ENCODE assay signal across 8 cellular contexts in genomic region chr20:12570371-12570770, GRCh38.
DNase-seq lines count a peak whose midpoint lies in the region; ATAC-seq, FAIRE-seq and TF ChIP-seq lines count a peak whose summit lies in the region.
"Had no signal": no experiment of that assay in that cellular context is flagged by ENCODE, and none has a peak within 500 bp of the region (broad histone marks: within the 10 kb centered on the region; RNA-seq: fewer than 3 reads in every experiment).

No MANE protein-coding gene starts in this region.

- FAIRE-seq in small intestine (lab: Jason Lieb, UNC) (no peak), GM12891 (lab: Jason Lieb, UNC) (no peak)

- no peak for TF ChIP-seq POLR2A in GM12891 (IDR thresholded peaks at IDR 0.05; ENCODE audit: low read depth, low read length)

- no peaks in the 10 kb centered on the region for H3K36me3 ChIP-seq in small intestine (ENCODE audit: control insufficient read depth in 2 of 2, insufficient read depth in 2 of 2, low read length in 2 of 2)

- H3K27me3 ChIP-seq in small intestine (ENCODE audit: control insufficient read depth in 2 of 2, insufficient read depth in 2 of 2, low read length in 2 of 2) = no peaks in the 10 kb centered on the region
- no peaks in the 10 kb centered on the region for H3K27me3 ChIP-seq in CD4-positive, alpha-beta T cell (ENCODE audit: control insufficient read depth, insufficient read depth, low read length)

- intact Hi-C loops in CD4-positive, alpha-beta T cell (cut with DNase I, micrococcal nuclease) = no loop called here

- DNase-seq in KBM-7 (peak; percentile 41), NCI-H526 (lab: John Stamatoyannopoulos, UW) (peak; percentile 80 to 86), choroid plexus epithelial cell (ENCODE audit: low read depth) (peak; percentile 11), small intestine (peak; percentile 3), GM12891 (ENCODE audit: insufficient read length, low spot score) (no peak)
- DNase-seq in CD4-positive, alpha-beta T cell = no peak

- in situ Hi-C loops in KBM-7 (cut with MboI; ENCODE audit: low pct_unique_long_range_greater_than_20kb, low sequenced_read_pairs) = no loop called here

- H3K27ac ChIP-seq in small intestine (ENCODE audit: low read depth in 1 of 2, low read length in 1 of 2) = no peak overlapping the region
- no peak overlapping the region for H3K27ac ChIP-seq in CD4-positive, alpha-beta T cell (ENCODE audit: low read depth, low read length)

- no peaks in the 10 kb centered on the region for H3K4me1 Mint-ChIP-seq in CD4-positive, alpha-beta T cell (ENCODE audit: low read depth)

- WGBS in small intestine, 3 donors = 10 to 22% (median 19%) methylated on average over 1 of the region's 1 CpG

- TF ChIP-seq CTCF in choroid plexus epithelial cell (conservative IDR thresholded peaks at IDR 0.05; ENCODE audit: low read depth, low read length) = peak; percentile 48
- no peak for TF ChIP-seq CTCF in CD4-positive, alpha-beta T cell (IDR thresholded peaks at IDR 0.05)

- H3K4me3 ChIP-seq in choroid plexus epithelial cell (ENCODE audit: low read depth, low read length) = no peak overlapping the region
- H3K4me3 ChIP-seq in small intestine (ENCODE audit: low read depth in 1 of 2, low read length in 2 of 2) = no peak overlapping the region

- no peaks in the 10 kb centered on the region for H3K9me3 ChIP-seq in small intestine (ENCODE audit: control insufficient read depth, low read depth)
- H3K9me3 ChIP-seq in CD4-positive, alpha-beta T cell (ENCODE audit: control insufficient read depth, low read length) = no peaks in the 10 kb centered on the region

- no peaks in the 10 kb centered on the region for H3K4me1 ChIP-seq in small intestine (ENCODE audit: control insufficient read depth in 2 of 2, insufficient read depth in 1 of 2, low read depth in 1 of 2, low read length in 1 of 2)

- H3K36me3 Mint-ChIP-seq in CD4-positive, alpha-beta T cell (ENCODE audit: low read depth) = no peaks in the 10 kb centered on the region

- no peak overlapping the region for H3K27ac Mint-ChIP-seq in CD4-positive, alpha-beta T cell

- POLR2A ChIA-PET in CD4-positive, alpha-beta T cell (lab: Charles Lee) = no interaction called here

- no peak overlapping the region for H3K4me3 Mint-ChIP-seq in CD4-positive, alpha-beta T cell

- CTCF ChIA-PET in CD4-positive, alpha-beta T cell (lab: Charles Lee) = no interaction called here

- no peak for ATAC-seq in CD4-positive, alpha-beta T cell (ENCODE audit: poor library complexity)
- ATAC-seq in GM21529 (IDR thresholded peaks at IDR 0.05; ENCODE audit: unreplicated experiment) = no peak
- ATAC-seq: activated CD4-positive, CD25-positive, alpha-beta regulatory T cell treated with anti-CD3 and anti-CD28 coated beads, Interleukin-2, amount 50 U/mL, for 24 hours had no signal

- H3K27me3 Mint-ChIP-seq in CD4-positive, alpha-beta T cell = no peaks in the 10 kb centered on the region

- peaks cover 4% of the 10 kb centered on the region for H3K9me3 Mint-ChIP-seq in CD4-positive, alpha-beta T cell

TF ChIP-seq in GM12891, 5 proteins besides CTCF, POLR2A, EP300 and RAD21:
- TF ChIP-seq POU2F2 (IDR thresholded peaks at IDR 0.05; ENCODE audit: low read depth, low read length) (no peak), TAF1 (IDR thresholded peaks at IDR 0.05; ENCODE audit: low read depth, low read length) (no peak), POLR2AphosphoS5 (IDR thresholded peaks at IDR 0.05; ENCODE audit: low read depth, low read length) (no peak), SPI1 (IDR thresholded peaks at IDR 0.05; ENCODE audit: low read depth, low read length) (no peak), PAX5 (IDR thresholded peaks at IDR 0.05; ENCODE audit: insufficient read depth, low read length, severe bottlenecking) (no peak)

Comparison
In these comparisons a context has a peak if more than half of its experiments do, and no peak if none do; other contexts are left out.
1. DNase-seq: peak in KBM-7 (single experiment), NCI-H526 (2 of 2), choroid plexus epithelial cell (single experiment) and small intestine (single experiment); none in CD4-positive, alpha-beta T cell (0 of 10) and GM12891 (single experiment).